ENCODE assay signal across 1 cellular context in the genomic region with DNA sequence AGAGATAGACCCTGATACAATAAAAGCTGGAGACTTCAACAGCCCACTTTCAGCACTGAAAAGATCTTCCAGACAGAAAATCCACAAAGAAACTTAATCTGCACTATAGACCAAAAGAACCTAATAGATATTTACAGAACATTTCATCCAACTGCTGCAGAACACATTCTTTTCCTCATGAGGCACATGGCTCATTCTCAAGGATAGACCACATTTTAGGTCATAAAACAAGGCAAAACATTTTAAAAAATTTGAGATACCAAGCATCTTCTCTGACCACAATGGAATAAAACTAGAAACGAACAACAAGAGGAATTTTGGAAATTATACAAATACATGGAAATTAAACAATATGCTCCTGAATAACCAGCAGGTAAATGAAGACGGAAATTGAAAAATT.
A peak's percentile ranks its signal among the peaks of the same experiment; 100 is the strongest.
TF ChIP-seq lines count a peak whose summit lies in the region.

No MANE protein-coding gene starts in this region.

TF ChIP-seq in HepG2, 621 proteins besides CTCF, POLR2A, EP300 and RAD21:
- TF ChIP-seq MNT (IDR thresholded peaks at IDR 0.05): peak; percentile 15; the same call in 1 of the 2 replicates
- no peak for TF ChIP-seq GTF2F1 (IDR thresholded peaks at IDR 0.05; ENCODE audit: low read length)
- no peak for TF ChIP-seq PHF21A (CRISPR knock-in tag; IDR thresholded peaks at IDR 0.05)
- TF ChIP-seq AGO2 (optimal IDR thresholded peaks at IDR 0.05; ENCODE audit: low read depth, low read length): no peak
